ENCODE assay signal across 16 cellular contexts in the genomic region with DNA sequence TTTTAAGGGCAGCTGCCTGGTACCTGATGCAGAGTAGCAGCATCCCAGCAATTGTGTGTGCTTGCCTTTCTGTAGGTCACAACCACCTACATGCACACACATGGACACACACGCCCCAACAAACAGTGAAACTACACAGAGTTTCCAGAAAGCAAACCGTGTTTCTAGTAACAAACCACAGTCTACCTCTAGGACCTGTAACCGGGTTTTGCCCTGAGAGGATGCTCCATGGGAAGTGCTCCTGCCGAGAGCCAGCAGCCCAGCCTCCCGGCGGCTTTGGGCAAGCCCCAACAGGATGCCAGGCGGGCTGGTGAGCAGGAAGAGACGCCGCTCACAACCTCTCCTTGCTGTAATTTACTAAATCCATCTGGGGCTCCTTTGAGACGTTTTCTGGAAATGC. TPM values are rescaled to one million over a fixed set of nuclear protein-coding genes. Genes with fewer than 3 reads are reported as not detected.
DNase-seq lines count a peak whose midpoint lies in the region; ATAC-seq, FAIRE-seq and TF ChIP-seq lines count a peak whose summit lies in the region.
"Had no signal": no experiment of that assay in that cellular context is flagged by ENCODE, and none has a peak within 500 bp of the region (broad histone marks: within the 10 kb centered on the region; RNA-seq: fewer than 3 reads in every experiment).

No MANE protein-coding gene starts in this region.

- DNase-seq in activated CD4-positive, alpha-beta T cell treated with anti-CD3 and anti-CD28 coated beads, Interleukin-2, amount 10 ng/mL, durations not matched to agents 7 days and 5 days = no peak
- DNase-seq in activated CD4-positive, alpha-beta T cell treated with anti-CD3 and anti-CD28 coated beads, Interleukin-2, amount 50 U/mL, for 48 hours = no peak
- DNase-seq in GM12891 (ENCODE audit: insufficient read length, low spot score) (no peak), posterior vena cava (ENCODE audit: low spot score) (no peak)
- DNase-seq in activated T-cell treated with anti-CD3 and anti-CD28 coated beads, Interleukin-2, amount 50 U/mL, for 24 hours = no peak
- peak in 1 of 9 donors; percentile 46 for DNase-seq in naive thymus-derived CD4-positive, alpha-beta T cell
- DNase-seq: DMS53, HCEC 1CT, kidney glomerular epithelial cell, NCI-H748 treated with DMSO at 0.1 percent for 48 hours, RPMI8226 had no signal

- peak overlapping the region; percentile 17 for H3K4me3 ChIP-seq in naive thymus-derived CD4-positive, alpha-beta T cell (ENCODE audit: low read length)
- H3K4me3 ChIP-seq: K562 had no signal

- CTCF ChIA-PET in activated CD4-positive, alpha-beta T cell treated with anti-CD3 and anti-CD28 coated beads, Interleukin-2, amount 10 ng/mL, durations not matched to agents 7 days and 5 days (lab: Charles Lee) = interaction anchor here (1.5 to 4.1 kb wide), 5 partner anchors 7 to 417 kb away, joined by 4 to 40 read pairs (median 23); no protein-coding TSS in a partner anchor
- CTCF ChIA-PET in naive thymus-derived CD4-positive, alpha-beta T cell (lab: Charles Lee) = interaction anchor here (1.0 to 17.6 kb wide), 5 partner anchors 11 to 70 kb away, joined by 4 to 394 read pairs (median 9); no protein-coding TSS in a partner anchor

- H3K27ac ChIP-seq in naive thymus-derived CD4-positive, alpha-beta T cell (ENCODE audit: low read depth, low read length) = peak overlapping the region; percentile 97
- H3K27ac ChIP-seq: epithelial cell of prostate had no signal

- peaks cover 0 to 3% (median 0%) of the 10 kb centered on the region in 3 experiments for H3K36me3 ChIP-seq in naive thymus-derived CD4-positive, alpha-beta T cell (ENCODE audit: control insufficient read depth in 2 of 3, insufficient read depth in 3 of 3, low read length in 3 of 3)

- POLR2A ChIA-PET in activated CD4-positive, alpha-beta T cell treated with anti-CD3 and anti-CD28 coated beads, Interleukin-2, amount 10 ng/mL, durations not matched to agents 7 days and 5 days (lab: Charles Lee) = interaction anchor here (0.6 kb wide), 1 partner anchor 18 kb away, joined by 3 read pairs; no protein-coding TSS in a partner anchor
- POLR2A ChIA-PET in naive thymus-derived CD4-positive, alpha-beta T cell (lab: Charles Lee) = interaction anchor here (0.5 to 48.2 kb wide), 3 partner anchors 35 to 65 kb away, joined by 3 to 1333 read pairs (median 191); no protein-coding TSS in a partner anchor

- peak overlapping the region; percentile 72 for H3K27ac Mint-ChIP-seq in activated CD4-positive, alpha-beta T cell treated with anti-CD3 and anti-CD28 coated beads, Interleukin-2, amount 10 ng/mL, durations not matched to agents 7 days and 5 days
- H3K27ac Mint-ChIP-seq in activated T-cell treated with anti-CD3 and anti-CD28 coated beads, Interleukin-2, amount 50 U/mL, for 24 hours = peak overlapping the region; percentile 97
- H3K27ac Mint-ChIP-seq in naive thymus-derived CD4-positive, alpha-beta T cell = peak overlapping the region; percentile 65 to 98 (median 88)
- H3K27ac Mint-ChIP-seq: mesothelial cell of epicardium had no signal

- peaks cover 78% of the 10 kb centered on the region for H3K4me1 Mint-ChIP-seq in activated CD4-positive, alpha-beta T cell treated with anti-CD3 and anti-CD28 coated beads, Interleukin-2, amount 10 ng/mL, durations not matched to agents 7 days and 5 days
- H3K4me1 Mint-ChIP-seq in activated T-cell treated with anti-CD3 and anti-CD28 coated beads, Interleukin-2, amount 50 U/mL, for 24 hours (ENCODE audit: low read depth) = peaks cover 79% of the 10 kb centered on the region
- peaks cover 40 to 73% (median 66%) of the 10 kb centered on the region in 7 donors for H3K4me1 Mint-ChIP-seq in naive thymus-derived CD4-positive, alpha-beta T cell

- no peaks in the 10 kb centered on the region for H3K9me3 Mint-ChIP-seq in activated CD4-positive, alpha-beta T cell treated with anti-CD3 and anti-CD28 coated beads, Interleukin-2, amount 10 ng/mL, durations not matched to agents 7 days and 5 days
- H3K9me3 Mint-ChIP-seq in activated T-cell treated with anti-CD3 and anti-CD28 coated beads, Interleukin-2, amount 50 U/mL, for 24 hours = no peaks in the 10 kb centered on the region
- H3K9me3 Mint-ChIP-seq in naive thymus-derived CD4-positive, alpha-beta T cell = no peaks in the 10 kb centered on the region
- H3K9me3 Mint-ChIP-seq: mesothelial cell of epicardium had no signal

- intact Hi-C loops in naive thymus-derived CD4-positive, alpha-beta T cell (cut with micrococcal nuclease) = loop anchor here in 1 of 2 donors (5.0 kb wide), 1 partner anchor 117 kb away; the partner anchor contains the start of gene PPP2CA
- intact Hi-C loops in posterior vena cava (cut with DNase I) = no loop called here

- peaks cover 52 to 68% of the 10 kb centered on the region in 2 donors for H3K4me1 ChIP-seq in naive thymus-derived CD4-positive, alpha-beta T cell (ENCODE audit: control insufficient read depth in 2 of 2, insufficient read depth in 2 of 2, low read length in 2 of 2)

- no peak overlapping the region for H3K4me3 Mint-ChIP-seq in activated CD4-positive, alpha-beta T cell treated with anti-CD3 and anti-CD28 coated beads, Interleukin-2, amount 10 ng/mL, durations not matched to agents 7 days and 5 days
- H3K4me3 Mint-ChIP-seq in activated T-cell treated with anti-CD3 and anti-CD28 coated beads, Interleukin-2, amount 50 U/mL, for 24 hours = peak overlapping the region; percentile 41
- H3K4me3 Mint-ChIP-seq in naive thymus-derived CD4-positive, alpha-beta T cell = peak overlapping the region; percentile 49 to 99 (median 96)
- H3K4me3 Mint-ChIP-seq: mesothelial cell of epicardium had no signal

- FAIRE-seq in GM12891 (lab: Jason Lieb, UNC) = peak; percentile 48
- FAIRE-seq: K562 had no signal

- H3K27me3 Mint-ChIP-seq in activated CD4-positive, alpha-beta T cell treated with anti-CD3 and anti-CD28 coated beads, Interleukin-2, amount 10 ng/mL, durations not matched to agents 7 days and 5 days = peaks cover 8% of the 10 kb centered on the region
- no peaks in the 10 kb centered on the region for H3K27me3 Mint-ChIP-seq in activated T-cell treated with anti-CD3 and anti-CD28 coated beads, Interleukin-2, amount 50 U/mL, for 24 hours
- peaks cover 0 to 38% (median 0%) of the 10 kb centered on the region in 5 donors for H3K27me3 Mint-ChIP-seq in naive thymus-derived CD4-positive, alpha-beta T cell

- H3K36me3 Mint-ChIP-seq in activated CD4-positive, alpha-beta T cell treated with anti-CD3 and anti-CD28 coated beads, Interleukin-2, amount 10 ng/mL, durations not matched to agents 7 days and 5 days (ENCODE audit: low read depth) = peaks cover under 1% of the 10 kb centered on the region
- peaks cover 7% of the 10 kb centered on the region for H3K36me3 Mint-ChIP-seq in activated T-cell treated with anti-CD3 and anti-CD28 coated beads, Interleukin-2, amount 50 U/mL, for 24 hours (ENCODE audit: low read depth)
- H3K36me3 Mint-ChIP-seq in naive thymus-derived CD4-positive, alpha-beta T cell = peaks cover 0 to 4% (median 0%) of the 10 kb centered on the region in 5 donors
- H3K36me3 Mint-ChIP-seq: mesothelial cell of epicardium had no signal

- no peaks in the 10 kb centered on the region for H3K27me3 ChIP-seq in naive thymus-derived CD4-positive, alpha-beta T cell (ENCODE audit: control insufficient read depth in 2 of 2, insufficient read depth in 2 of 2, low read length in 2 of 2)

- no peak for ATAC-seq in naive thymus-derived CD4-positive, alpha-beta T cell
- no peak for ATAC-seq in activated CD4-positive, CD25-positive, alpha-beta regulatory T cell treated with anti-CD3 and anti-CD28 coated beads, Interleukin-2, amount 50 U/mL, for 24 hours
- no peak for ATAC-seq in GM21528 (IDR thresholded peaks at IDR 0.05; ENCODE audit: low FRiP score, unreplicated experiment)
- ATAC-seq: K562 had no signal

- TF ChIP-seq POLR2A in GM12891 (IDR thresholded peaks at IDR 0.05; ENCODE audit: low read depth, low read length) = no peak

- no peaks in the 10 kb centered on the region for H3K9me3 ChIP-seq in naive thymus-derived CD4-positive, alpha-beta T cell (ENCODE audit: control insufficient read depth in 2 of 3, low read length in 3 of 3)

TF ChIP-seq in GM12891, 5 proteins besides CTCF, POLR2A, EP300 and RAD21:
- no peak for TF ChIP-seq TAF1 (IDR thresholded peaks at IDR 0.05; ENCODE audit: low read depth, low read length)
- no peak for TF ChIP-seq PAX5 (IDR thresholded peaks at IDR 0.05; ENCODE audit: insufficient read depth, low read length, severe bottlenecking)
- TF ChIP-seq POLR2AphosphoS5 (IDR thresholded peaks at IDR 0.05; ENCODE audit: low read depth, low read length) = no peak
- no peak for TF ChIP-seq POU2F2 (IDR thresholded peaks at IDR 0.05; ENCODE audit: low read depth, low read length)
- no peak for TF ChIP-seq SPI1 (IDR thresholded peaks at IDR 0.05; ENCODE audit: low read depth, low read length)

RNA-seq across cellular contexts. Expression of gene TCF7, which starts 4.1 kb away (rescaled TPM):
- 100 to 1,000 TPM; 271 to 283 TPM for total RNA-seq in activated CD4-positive, alpha-beta T cell treated with anti-CD3 and anti-CD28 coated beads, Interleukin-2, amount 10 ng/mL, durations not matched to agents 7 days and 5 days
- 55.8 TPM for polyA plus RNA-seq in GM12891 (2012; ENCODE audit: low read depth, missing spikeins)
- total RNA-seq in naive thymus-derived CD4-positive, alpha-beta T cell = 1,000 to 10,000 TPM in 2 of 5 experiments, 100 to 1,000 TPM in 3; 203 to 1,066 (median 643) TPM
- 100 to 1,000 TPM; 356 to 560 TPM for polyA plus RNA-seq in naive thymus-derived CD4-positive, alpha-beta T cell
- 1 to 10 TPM; 1.0 to 1.6 TPM for total RNA-seq in posterior vena cava

Comparison
In these comparisons a context has a peak if more than half of its experiments do, and no peak if none do; other contexts are left out.
1. RNA of gene TCF7, which starts 4.1 kb away (total RNA-seq): 203 to 1,066 TPM in naive thymus-derived CD4-positive, alpha-beta T cell and 271 to 283 TPM in activated CD4-positive, alpha-beta T cell treated with anti-CD3 and anti-CD28 coated beads, Interleukin-2, amount 10 ng/mL, durations not matched to agents 7 days and 5 days; 1.0 to 1.6 TPM in posterior vena cava; every median in the first group is over 10 times any median in the second.
2. Peak in every context shown above with its lines, with median percentiles within 50 percentile points of each other: H3K27ac Mint-ChIP-seq.